ENCODE assay signal across 17 cellular contexts in the genomic region with DNA sequence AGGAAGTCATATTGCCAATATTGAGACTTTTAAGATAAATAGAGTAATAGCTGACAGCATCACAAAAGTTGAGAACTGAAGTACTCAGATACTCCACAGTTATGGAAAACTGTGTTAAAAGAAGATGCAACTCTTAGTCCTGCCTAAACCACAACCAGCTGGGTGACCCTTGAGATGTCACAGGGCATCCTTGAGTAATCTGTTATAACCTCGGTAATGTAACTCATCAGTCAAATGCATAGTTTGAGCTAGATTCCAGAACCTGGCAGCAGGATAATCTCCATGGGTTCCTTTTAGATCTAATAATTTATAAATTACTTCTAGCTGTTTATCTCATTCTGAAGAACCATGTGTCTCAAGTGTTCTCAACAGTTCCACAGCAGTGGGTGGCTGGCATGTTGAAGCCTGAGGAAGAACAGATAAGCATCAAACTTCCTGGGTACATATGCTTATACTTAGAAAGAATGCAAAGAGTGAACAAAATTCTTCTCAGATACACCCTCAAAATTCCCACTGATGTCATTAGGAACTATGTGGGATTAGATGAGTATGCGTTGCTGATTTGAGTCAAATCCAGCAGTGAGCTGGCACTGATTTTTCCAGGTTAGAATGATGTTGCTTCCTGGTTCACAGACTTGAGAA.
DNase-seq lines count a peak whose midpoint lies in the region; TF ChIP-seq lines count a peak whose summit lies in the region.
"Had no signal": no experiment of that assay in that cellular context is flagged by ENCODE, and none has a peak within 500 bp of the region (broad histone marks: within the 10 kb centered on the region; RNA-seq: fewer than 3 reads in every experiment).

No MANE protein-coding gene starts in this region.

- no peak for TF ChIP-seq POLR2A in ovary (IDR thresholded peaks at IDR 0.05)

- TF ChIP-seq EP300 in ovary (IDR thresholded peaks at IDR 0.05), result no peak

- WGBS in ovary, 3 donors, result 71 to 89% (median 84%) methylated on average over 2 of the region's 2 CpGs

- H3K9me3 Mint-ChIP-seq in activated T-cell treated with anti-CD3 and anti-CD28 coated beads, Interleukin-2, amount 50 U/mL, for 24 hours, result no peaks in the 10 kb centered on the region
- H3K9me3 Mint-ChIP-seq: CD8-positive, alpha-beta T cell; H9; natural killer cell had no signal

- intact Hi-C loops in ovary (cut with DNase I), result no loop called here

- H3K27ac Mint-ChIP-seq in activated T-cell treated with anti-CD3 and anti-CD28 coated beads, Interleukin-2, amount 50 U/mL, for 24 hours, result no peak overlapping the region
- H3K27ac Mint-ChIP-seq: activated naive CD8-positive, alpha-beta T cell treated with anti-CD3 and anti-CD28 coated beads, Interleukin-2, amount 50 U/mL, for 24 hours; CD8-positive, alpha-beta T cell; H9; natural killer cell; stimulated activated naive CD8-positive, alpha-beta T cell treated with anti-CD3 and anti-CD28 coated beads, Interleukin-15, amount 100 ng/mL, for 72 hours; T-cell had no signal

- no peaks in the 10 kb centered on the region for H3K36me3 Mint-ChIP-seq in activated T-cell treated with anti-CD3 and anti-CD28 coated beads, Interleukin-2, amount 50 U/mL, for 24 hours (ENCODE audit: low read depth)
- H3K36me3 Mint-ChIP-seq: CD8-positive, alpha-beta T cell; natural killer cell; T-cell had no signal

- peaks cover 4% of the 10 kb centered on the region; the same call in 1 of the 2 replicates for H3K9me3 ChIP-seq in MG63
- H3K9me3 ChIP-seq in ovary, result no peaks in the 10 kb centered on the region

- H3K27ac ChIP-seq in ovary, result no peak overlapping the region
- H3K27ac ChIP-seq: HL-60 had no signal

- peaks cover 6% of the 10 kb centered on the region for H3K27me3 Mint-ChIP-seq in activated T-cell treated with anti-CD3 and anti-CD28 coated beads, Interleukin-2, amount 50 U/mL, for 24 hours
- H3K27me3 Mint-ChIP-seq: activated naive CD8-positive, alpha-beta T cell treated with anti-CD3 and anti-CD28 coated beads, Interleukin-2, amount 50 U/mL, for 24 hours; T-cell had no signal

- DNase-seq in Ammon's horn (ENCODE audit: low spot score) (peak; percentile 10), MG63 (peak; percentile 50), cardiac fibroblast (ENCODE audit: low read depth in 2 of 2) (peak; percentile 67 to 81), lung microvascular endothelial cell (ENCODE audit: low read depth in 2 of 2) (peak; percentile 3 to 82), ovary (no peak), epidermal melanocyte (ENCODE audit: insufficient read length, low spot score) (no peak), COLO829 (ENCODE audit: low spot score) (no peak)
- no peak for DNase-seq in activated T-cell treated with anti-CD3 and anti-CD28 coated beads, Interleukin-2, amount 50 U/mL, for 24 hours
- DNase-seq: activated naive CD8-positive, alpha-beta T cell treated with anti-CD3 and anti-CD28 coated beads, Interleukin-2, amount 50 U/mL, for 24 hours; CD8-positive, alpha-beta T cell; glutamatergic neuron; H9; left colon; natural killer cell; stimulated activated naive CD8-positive, alpha-beta T cell treated with anti-CD3 and anti-CD28 coated beads, Interleukin-15, amount 100 ng/mL, for 72 hours; T-cell had no signal

- no peaks in the 10 kb centered on the region for H3K4me1 ChIP-seq in ovary (ENCODE audit: insufficient read depth)

- peaks cover 13% of the 10 kb centered on the region for H3K4me1 Mint-ChIP-seq in activated T-cell treated with anti-CD3 and anti-CD28 coated beads, Interleukin-2, amount 50 U/mL, for 24 hours (ENCODE audit: low read depth)
- H3K4me1 Mint-ChIP-seq: H9, T-cell had no signal

- H3K27me3 ChIP-seq in MG63, result no peaks in the 10 kb centered on the region
- no peaks in the 10 kb centered on the region for H3K27me3 ChIP-seq in ovary

- no peak for TF ChIP-seq CTCF in cardiac fibroblast (IDR thresholded peaks at IDR 0.05; ENCODE audit: low read depth, low read length)
- no peak for TF ChIP-seq CTCF in ovary (IDR thresholded peaks at IDR 0.05)

- no peak overlapping the region for H3K4me3 Mint-ChIP-seq in activated T-cell treated with anti-CD3 and anti-CD28 coated beads, Interleukin-2, amount 50 U/mL, for 24 hours
- H3K4me3 Mint-ChIP-seq: activated naive CD8-positive, alpha-beta T cell treated with anti-CD3 and anti-CD28 coated beads, Interleukin-2, amount 50 U/mL, for 24 hours; CD8-positive, alpha-beta T cell; H9; natural killer cell; stimulated activated naive CD8-positive, alpha-beta T cell treated with anti-CD3 and anti-CD28 coated beads, Interleukin-15, amount 100 ng/mL, for 72 hours; T-cell had no signal

- no peak overlapping the region for H3K4me3 ChIP-seq in MG63
- no peak overlapping the region for H3K4me3 ChIP-seq in cardiac fibroblast (replicated peaks in 1 of 2; ENCODE audit: low read depth in 2 of 2, low read length in 2 of 2)
- no peak overlapping the region for H3K4me3 ChIP-seq in ovary

- H3K36me3 ChIP-seq in MG63, result no peaks in the 10 kb centered on the region; the same call in 1 of the 2 replicates
- H3K36me3 ChIP-seq in ovary, result no peaks in the 10 kb centered on the region

Comparison
In these comparisons a context has a peak if more than half of its experiments do, and no peak if none do; other contexts are left out.
1. DNase-seq: peak in Ammon's horn (single experiment), MG63 (single experiment), cardiac fibroblast (2 of 2) and lung microvascular endothelial cell (2 of 2); none in activated T-cell treated with anti-CD3 and anti-CD28 coated beads, Interleukin-2, amount 50 U/mL, for 24 hours (single experiment), ovary (0 of 5), epidermal melanocyte (single experiment) and COLO829 (single experiment).